In the genomic region with DNA sequence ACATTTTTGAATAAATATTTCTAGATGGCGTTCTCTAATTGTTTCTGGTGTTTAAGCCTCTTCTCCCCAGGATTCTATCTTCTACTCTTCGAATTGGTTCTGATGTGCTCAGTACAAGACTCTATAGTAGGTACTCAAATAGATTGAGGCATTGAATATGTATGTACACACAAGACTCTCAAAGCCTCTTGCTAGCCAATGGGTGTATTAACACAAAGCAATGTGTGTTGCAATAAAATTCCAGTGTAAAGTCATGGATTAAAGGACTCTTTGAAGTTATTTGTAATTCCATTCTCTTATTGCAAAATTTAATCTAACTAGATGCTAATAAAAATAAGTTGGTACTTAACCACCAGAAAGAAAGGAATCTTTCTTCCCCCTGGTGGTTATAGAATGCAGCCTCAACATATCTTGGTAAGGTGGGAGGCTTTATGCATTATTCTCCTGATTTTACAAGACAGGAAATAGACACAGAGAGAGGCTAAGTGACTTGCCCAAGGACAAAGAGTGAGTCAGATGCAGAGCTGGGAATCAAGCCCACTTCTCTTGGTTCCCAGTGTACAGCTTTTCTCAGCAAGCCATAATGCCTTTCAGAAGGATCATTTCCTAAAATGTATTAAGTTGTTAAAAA, we compare ENCODE assay signal across 11 cellular contexts. TPM values are rescaled to one million over a fixed set of nuclear protein-coding genes. Genes with fewer than 3 reads are reported as not detected.
A peak's percentile ranks its signal among the peaks of the same experiment; 100 is the strongest.
DNase-seq lines count a peak whose midpoint lies in the region; ATAC-seq and TF ChIP-seq lines count a peak whose summit lies in the region.
"Had no signal": no experiment of that assay in that cellular context is flagged by ENCODE, and none has a peak within 500 bp of the region (broad histone marks: within the 10 kb centered on the region; RNA-seq: fewer than 3 reads in every experiment).

No MANE protein-coding gene starts in this region.

- peak; percentile 59 for TF ChIP-seq CTCF in choroid plexus epithelial cell (conservative IDR thresholded peaks at IDR 0.05; ENCODE audit: low read depth, low read length)
- TF ChIP-seq CTCF in mesothelial cell of epicardium (IDR thresholded peaks at IDR 0.05; ENCODE audit: unreplicated experiment): peak; percentile 43
- no peak for TF ChIP-seq CTCF in GM13976 (IDR thresholded peaks at IDR 0.05; ENCODE audit: borderline replicate concordance, control extremely low read depth, extremely low read depth, insufficient read depth, missing control alignments)

- H3K4me1 Mint-ChIP-seq in mesothelial cell of epicardium: no peaks in the 10 kb centered on the region

- DNase-seq in EH (ENCODE audit: low read depth) (peak; percentile 62), NAMALWA (ENCODE audit: low spot score) (peak; percentile 15), choroid plexus epithelial cell (ENCODE audit: low read depth) (peak; percentile 92), mesothelial cell of epicardium (ENCODE audit: low spot score in 2 of 2, unreplicated experiment in 2 of 2) (no peak), GM13976 (ENCODE audit: low spot score) (no peak)
- DNase-seq in stimulated activated naive CD8-positive, alpha-beta T cell treated with anti-CD3 and anti-CD28 coated beads, Interleukin-15, Interleukin-2, amounts not matched to agents 100 U/mL and 50 U/mL, for 24 hours: no peak
- DNase-seq in stimulated activated CD4-positive, alpha-beta T cell treated with anti-CD3 and anti-CD28 coated beads, Interleukin-2, amount 100 ng/mL, for 24 hours: no peak
- DNase-seq: activated T-cell treated with anti-CD3 and anti-CD28 coated beads, Interleukin-2, amount 50 U/mL, for 4 hours; cortex of kidney; NCI-H524 had no signal

- H3K27ac Mint-ChIP-seq in mesothelial cell of epicardium: no peak overlapping the region

- no peak for ATAC-seq in stimulated activated naive CD8-positive, alpha-beta T cell treated with anti-CD3 and anti-CD28 coated beads, Interleukin-15, Interleukin-2, amounts not matched to agents 100 U/mL and 50 U/mL, for 24 hours
- ATAC-seq in GM19467 (IDR thresholded peaks at IDR 0.05; ENCODE audit: unreplicated experiment): no peak
- ATAC-seq: activated T-cell treated with anti-CD3 and anti-CD28 coated beads, Interleukin-2, amount 50 U/mL, for 4 hours had no signal

- peaks cover 4% of the 10 kb centered on the region for H3K9me3 Mint-ChIP-seq in mesothelial cell of epicardium

- in situ Hi-C loops in GM13976 (cut with MboI; ENCODE audit: low sequenced_read_pairs, unreplicated experiment): no loop called here

- no peak overlapping the region for H3K4me3 ChIP-seq in choroid plexus epithelial cell (ENCODE audit: low read depth, low read length)

- no peak overlapping the region for H3K4me3 Mint-ChIP-seq in mesothelial cell of epicardium
- H3K4me3 Mint-ChIP-seq: activated T-cell treated with anti-CD3 and anti-CD28 coated beads, Interleukin-2, amount 50 U/mL, for 4 hours had no signal

- no peaks in the 10 kb centered on the region for H3K27me3 Mint-ChIP-seq in mesothelial cell of epicardium (ENCODE audit: low read depth)

- no peaks in the 10 kb centered on the region for H3K36me3 Mint-ChIP-seq in mesothelial cell of epicardium

RNA-seq across cellular contexts. Expression of a gene that starts 18.1 kb away (rescaled TPM):
- 1.7 to 1.9 TPM (median 1.8 TPM) in 3 replicates for total RNA-seq in mesothelial cell of epicardium
- total RNA-seq: activated T-cell treated with anti-CD3 and anti-CD28 coated beads, Interleukin-2, amount 50 U/mL, for 4 hours had no signal

Comparison
In these comparisons a context has a peak if more than half of its experiments do, and no peak if none do; other contexts are left out.
1. DNase-seq: peak in EH (single experiment), NAMALWA (single experiment) and choroid plexus epithelial cell (single experiment); none in mesothelial cell of epicardium (0 of 2), stimulated activated naive CD8-positive, alpha-beta T cell treated with anti-CD3 and anti-CD28 coated beads, Interleukin-15, Interleukin-2, amounts not matched to agents 100 U/mL and 50 U/mL, for 24 hours (single experiment), GM13976 (single experiment) and stimulated activated CD4-positive, alpha-beta T cell treated with anti-CD3 and anti-CD28 coated beads, Interleukin-2, amount 100 ng/mL, for 24 hours (0 of 2).